ENCODE assay signal across 16 cellular contexts in genomic region chr10:18647945-18648344, GRCh38. TPM values are rescaled to one million over a fixed set of nuclear protein-coding genes. Genes with fewer than 3 reads are reported as not detected.
A peak's percentile ranks its signal among the peaks of the same experiment; 100 is the strongest.
DNase-seq lines count a peak whose midpoint lies in the region; ATAC-seq and TF ChIP-seq lines count a peak whose summit lies in the region.
"Had no signal": no experiment of that assay in that cellular context is flagged by ENCODE, and none has a peak within 500 bp of the region (broad histone marks: within the 10 kb centered on the region; RNA-seq: fewer than 3 reads in every experiment).

No MANE protein-coding gene starts in this region.

- H3K4me1 ChIP-seq in CD4-positive, CD25-positive, alpha-beta regulatory T cell (ENCODE audit: control insufficient read depth, insufficient read depth, low read length, poor library complexity, severe bottlenecking) = peaks cover 40% of the 10 kb centered on the region
- H3K4me1 ChIP-seq in PC-3 (ENCODE audit: insufficient read depth, low read length) = no peaks in the 10 kb centered on the region

- H3K27me3 ChIP-seq in CD4-positive, CD25-positive, alpha-beta regulatory T cell (ENCODE audit: control insufficient read depth, insufficient read depth, low read length) = no peaks in the 10 kb centered on the region
- H3K27me3 ChIP-seq in PC-3 (ENCODE audit: low read length) = no peaks in the 10 kb centered on the region

- H3K79me2 ChIP-seq in PC-3 (ENCODE audit: low read length) = peaks cover 35% of the 10 kb centered on the region

- no peaks in the 10 kb centered on the region for H3K9me2 ChIP-seq in PC-3 (replicated peaks; ENCODE audit: low read length)

- intact Hi-C loops in PC-3 (cut with micrococcal nuclease) = no loop called here

- H3K36me3 Mint-ChIP-seq in T-helper 1 cell treated with Interleukin-12 subunit alpha and Interleukin-12 subunit beta and Interleukin-4 antibody, amounts not matched to agents 30 μg/mL and 1 μg/mL, for 36 hours (ENCODE audit: low read depth) = peaks cover 10% of the 10 kb centered on the region
- H3K36me3 Mint-ChIP-seq in CD4-positive, CD25-positive, alpha-beta regulatory T cell = peaks cover 15% of the 10 kb centered on the region
- peaks cover 4% of the 10 kb centered on the region for H3K36me3 Mint-ChIP-seq in brain

- peak overlapping the region; percentile 31 for H3K4me3 Mint-ChIP-seq in T-helper 1 cell treated with Interleukin-12 subunit alpha and Interleukin-12 subunit beta and Interleukin-4 antibody, amounts not matched to agents 30 μg/mL and 1 μg/mL, for 36 hours
- H3K4me3 Mint-ChIP-seq in CD4-positive, CD25-positive, alpha-beta regulatory T cell = peak overlapping the region; percentile 56 to 99 (median 88)
- peak overlapping the region in 4 of 5 experiments; percentile 54 to 71 (median 66) for H3K4me3 Mint-ChIP-seq in brain
- H3K4me3 Mint-ChIP-seq: HFFc6 had no signal

- CTCF ChIA-PET in PC-3 (lab: Charles Lee) = no interaction called here

- no peak overlapping the region for H2AFZ ChIP-seq in PC-3 (ENCODE audit: low read length)

- H3K9me3 Mint-ChIP-seq in T-helper 1 cell treated with Interleukin-12 subunit alpha and Interleukin-12 subunit beta and Interleukin-4 antibody, amounts not matched to agents 30 μg/mL and 1 μg/mL, for 36 hours = no peaks in the 10 kb centered on the region
- no peaks in the 10 kb centered on the region for H3K9me3 Mint-ChIP-seq in CD4-positive, CD25-positive, alpha-beta regulatory T cell
- H3K9me3 Mint-ChIP-seq in brain = no peaks in the 10 kb centered on the region
- H3K9me3 Mint-ChIP-seq: HFFc6 had no signal

- 0 out of 2 replicates have a peak overlapping the region, but pooled peaks have one; percentile 79 for H3K4me2 ChIP-seq in PC-3 (ENCODE audit: low read length)

- no peak for ATAC-seq in CD4-positive, CD25-positive, alpha-beta regulatory T cell (ENCODE audit: low read depth in 2 of 2)
- no peak for ATAC-seq in PC-3

- H3K9me3 ChIP-seq in CD4-positive, CD25-positive, alpha-beta regulatory T cell (ENCODE audit: control insufficient read depth in 2 of 2, low read length in 2 of 2) = no peaks in the 10 kb centered on the region
- H3K9me3 ChIP-seq in PC-3 (ENCODE audit: low read length) = no peaks in the 10 kb centered on the region

- no peaks in the 10 kb centered on the region for H3K27me3 Mint-ChIP-seq in T-helper 1 cell treated with Interleukin-12 subunit alpha and Interleukin-12 subunit beta and Interleukin-4 antibody, amounts not matched to agents 30 μg/mL and 1 μg/mL, for 36 hours (ENCODE audit: low read depth)
- peaks cover 5% of the 10 kb centered on the region for H3K27me3 Mint-ChIP-seq in CD4-positive, CD25-positive, alpha-beta regulatory T cell
- H3K27me3 Mint-ChIP-seq in brain = peaks cover 11% of the 10 kb centered on the region

- BruUV-seq in PC-3 (replicated peaks; lab: Mats Ljungman, UMichigan) = no TSS peak

- H3K4me1 Mint-ChIP-seq in T-helper 1 cell treated with Interleukin-12 subunit alpha and Interleukin-12 subunit beta and Interleukin-4 antibody, amounts not matched to agents 30 μg/mL and 1 μg/mL, for 36 hours (ENCODE audit: low read depth) = peaks cover 37% of the 10 kb centered on the region
- H3K4me1 Mint-ChIP-seq in CD4-positive, CD25-positive, alpha-beta regulatory T cell = peaks cover 37 to 74% (median 52%) of the 10 kb centered on the region in 4 donors
- H3K4me1 Mint-ChIP-seq in brain = peaks cover 58% of the 10 kb centered on the region

- no peaks in the 10 kb centered on the region for H3F3A ChIP-seq in PC-3 (ENCODE audit: low read length, unreplicated experiment)

- POLR2A ChIA-PET in PC-3 (lab: Charles Lee; ENCODE audit: unreplicated experiment) = no interaction called here

- H3K27ac Mint-ChIP-seq in T-helper 1 cell treated with Interleukin-12 subunit alpha and Interleukin-12 subunit beta and Interleukin-4 antibody, amounts not matched to agents 30 μg/mL and 1 μg/mL, for 36 hours = peak overlapping the region; percentile 43
- H3K27ac Mint-ChIP-seq in CD4-positive, CD25-positive, alpha-beta regulatory T cell = peak overlapping the region; percentile 63 to 100 (median 66)
- H3K27ac Mint-ChIP-seq in brain = peak overlapping the region in 1 of 5 experiments; percentile 30
- H3K27ac Mint-ChIP-seq: HFFc6 had no signal

- DNase-seq in T-helper 1 cell (no peak), PC-3 (no peak), SKM-1 (lab: John Stamatoyannopoulos, UW; ENCODE audit: unreplicated experiment) (no peak), GM19238 (ENCODE audit: insufficient read length, low spot score) (no peak), NCI-H1092 (lab: John Stamatoyannopoulos, UW) (no peak)
- DNase-seq in CD4-positive, CD25-positive, alpha-beta regulatory T cell = no peak
- DNase-seq: HFFc6, MM.1S, NCI-H1105 treated with DMSO at 0.1 percent for 48 hours, NCI-H187 treated with DMSO at 0.1 percent for 48 hours, NCI-H2171, NCI-H446 treated with DMSO at 0.1 percent for 48 hours, RPMI8226 had no signal

- H3K4me3 ChIP-seq in CD4-positive, CD25-positive, alpha-beta regulatory T cell (ENCODE audit: low read depth, low read length) = peak overlapping the region; percentile 99
- no peak overlapping the region for H3K4me3 ChIP-seq in PC-3 (ENCODE audit: low read length)

- H3K9ac ChIP-seq in PC-3 (ENCODE audit: low read length) = no peak overlapping the region

- H3K36me3 ChIP-seq in CD4-positive, CD25-positive, alpha-beta regulatory T cell (ENCODE audit: control insufficient read depth, insufficient read depth, low read length) = peaks cover 7% of the 10 kb centered on the region
- H3K36me3 ChIP-seq in PC-3 (ENCODE audit: low read depth, low read length) = no peaks in the 10 kb centered on the region; the same call in 1 of the 2 replicates

- TF ChIP-seq CTCF in PC-3 (conservative IDR thresholded peaks at IDR 0.05; ENCODE audit: low read depth, low read length) = no peak
- TF ChIP-seq CTCF in brain (conservative IDR thresholded peaks at IDR 0.05) = no peak

- H4K20me1 ChIP-seq in PC-3 (ENCODE audit: low read length) = no peaks in the 10 kb centered on the region

- H3K27ac ChIP-seq in CD4-positive, CD25-positive, alpha-beta regulatory T cell (ENCODE audit: insufficient read depth, low read length, poor library complexity, severe bottlenecking) = peak overlapping the region; percentile 26
- H3K27ac ChIP-seq in PC-3 (ENCODE audit: low read length) = no peak overlapping the region
- H3K27ac ChIP-seq: 22Rv1 had no signal

RNA-seq across cellular contexts. Expression of gene NSUN6, which starts 3.4 kb away (rescaled TPM):
- total RNA-seq in CD4-positive, CD25-positive, alpha-beta regulatory T cell = 43.6 TPM
- polyA plus RNA-seq in CD4-positive, CD25-positive, alpha-beta regulatory T cell = 10 to 100 TPM; 10.2 to 14.8 (median 13.0) TPM
- 6.0 and 6.5 TPM in 2 replicates for total RNA-seq in PC-3 (2014; rRNA removed)
- polyA plus RNA-seq in brain (ENCODE audit: insufficient read depth, low read depth, low replicate concordance) = 4.7 TPM

RNA-seq across cellular contexts. Expression of gene ARL5B, which starts 11.3 kb away (rescaled TPM):
- 37.4 TPM for total RNA-seq in CD4-positive, CD25-positive, alpha-beta regulatory T cell
- 1 to 10 TPM; 1.1 to 1.5 (median 1.2) TPM for polyA plus RNA-seq in CD4-positive, CD25-positive, alpha-beta regulatory T cell
- 8.1 and 10.1 TPM in 2 replicates for total RNA-seq in PC-3 (2014; rRNA removed)
- 2.9 TPM for polyA plus RNA-seq in brain (ENCODE audit: insufficient read depth, low read depth, low replicate concordance)

Comparison
In these comparisons a context has a peak if more than half of its experiments do, and no peak if none do; other contexts are left out.
1. H3K4me3 Mint-ChIP-seq: peak in every context shown above with its lines; median percentile 88 in CD4-positive, CD25-positive, alpha-beta regulatory T cell; 66 in brain; 31 in T-helper 1 cell treated with Interleukin-12 subunit alpha and Interleukin-12 subunit beta and Interleukin-4 antibody, amounts not matched to agents 30 μg/mL and 1 μg/mL, for 36 hours.